In the genomic region with DNA sequence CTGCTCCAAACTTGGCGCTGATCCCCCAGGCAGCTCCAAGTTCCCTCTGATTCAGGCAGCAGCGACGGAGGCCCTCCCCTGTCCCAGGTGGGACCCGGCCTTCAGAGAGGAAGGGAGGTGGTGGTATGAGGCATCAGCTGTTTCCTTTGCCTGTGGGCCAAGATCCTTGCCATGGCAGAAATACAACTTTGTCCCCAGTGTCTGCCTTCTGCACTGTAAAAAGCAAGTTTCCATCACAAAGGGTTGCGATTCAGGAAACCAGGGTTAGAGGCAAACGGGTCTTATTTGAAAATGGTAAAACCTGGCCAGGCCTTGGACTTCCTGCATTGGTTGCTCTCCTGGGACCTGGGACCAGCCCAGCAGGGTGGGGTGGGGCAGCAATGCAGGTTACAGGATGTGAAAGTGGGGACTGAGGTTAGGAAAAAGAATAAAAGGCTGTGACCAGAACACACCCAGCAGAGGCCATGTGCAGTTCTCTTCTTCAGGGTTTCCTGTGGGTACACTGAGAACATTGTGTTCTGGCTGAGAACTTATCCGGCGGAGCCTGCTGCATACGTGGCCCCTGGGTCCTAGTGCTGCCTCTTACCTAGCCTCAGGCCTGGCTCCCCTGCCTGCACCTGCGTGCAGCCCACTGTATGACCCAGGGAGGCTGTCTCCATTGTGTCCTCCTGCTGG, we compare ENCODE assay signal across 8 cellular contexts. TPM values are rescaled to one million over a fixed set of nuclear protein-coding genes. Genes with fewer than 3 reads are reported as not detected.
DNase-seq lines count a peak whose midpoint lies in the region; ATAC-seq lines count a peak whose summit lies in the region.

No MANE protein-coding gene starts in this region.

- peaks cover 71% of the 10 kb centered on the region for H3K4me1 Mint-ChIP-seq in activated naive CD8-positive, alpha-beta T cell treated with anti-CD3 and anti-CD28 coated beads, Interleukin-2, amount 10 ng/mL, durations not matched to agents 7 days and 5 days

- peak overlapping the region; percentile 32 for H3K9ac ChIP-seq in rectal smooth muscle tissue (ENCODE audit: low read length)

- ATAC-seq in HG03060 (IDR thresholded peaks at IDR 0.05; ENCODE audit: low read depth, unreplicated experiment) (peak; percentile 87), left cardiac atrium (peak; percentile 82 to 88)
- peak; percentile 87 for ATAC-seq in activated naive CD8-positive, alpha-beta T cell treated with anti-CD3 and anti-CD28 coated beads, Interleukin-2, amount 10 ng/mL, durations not matched to agents 7 days and 5 days (ENCODE audit: low read depth)

- H3K27me3 Mint-ChIP-seq in activated naive CD8-positive, alpha-beta T cell treated with anti-CD3 and anti-CD28 coated beads, Interleukin-2, amount 10 ng/mL, durations not matched to agents 7 days and 5 days, result no peaks in the 10 kb centered on the region

- intact Hi-C loops in left cardiac atrium (cut with DNase I), result no loop called here

- peak overlapping the region; percentile 92 for H3K27ac ChIP-seq in rectal smooth muscle tissue (ENCODE audit: low read depth, low read length)

- peak overlapping the region; percentile 86 for H3K4me3 Mint-ChIP-seq in activated naive CD8-positive, alpha-beta T cell treated with anti-CD3 and anti-CD28 coated beads, Interleukin-2, amount 10 ng/mL, durations not matched to agents 7 days and 5 days

- H3K4me3 ChIP-seq in rectal smooth muscle tissue (ENCODE audit: low read length), result peak overlapping the region; percentile 53

- H3K36me3 ChIP-seq in rectal smooth muscle tissue (ENCODE audit: control insufficient read depth, insufficient read depth, low read length), result no peaks in the 10 kb centered on the region

- no peaks in the 10 kb centered on the region for H3K9me3 Mint-ChIP-seq in activated naive CD8-positive, alpha-beta T cell treated with anti-CD3 and anti-CD28 coated beads, Interleukin-2, amount 10 ng/mL, durations not matched to agents 7 days and 5 days

- DNase-seq in NCI-H526 (lab: John Stamatoyannopoulos, UW) (peak; percentile 15 to 71), NCI-H526 treated with DMSO at 0.1 percent for 48 hours (lab: John Stamatoyannopoulos, UW) (no peak), RPMI8226 (peak; percentile 87), left cardiac atrium (peak; percentile 90), COR-L47 (lab: John Stamatoyannopoulos, UW) (no peak)
- DNase-seq in activated naive CD8-positive, alpha-beta T cell treated with anti-CD3 and anti-CD28 coated beads, Interleukin-2, amount 10 ng/mL, durations not matched to agents 7 days and 5 days, result peak; percentile 77

- peaks cover 38% of the 10 kb centered on the region for H3K4me1 ChIP-seq in rectal smooth muscle tissue (ENCODE audit: control insufficient read depth, insufficient read depth, low read length)

- H3K27me3 ChIP-seq in rectal smooth muscle tissue (ENCODE audit: control insufficient read depth, insufficient read depth, low read length), result no peaks in the 10 kb centered on the region

- H3K27ac Mint-ChIP-seq in activated naive CD8-positive, alpha-beta T cell treated with anti-CD3 and anti-CD28 coated beads, Interleukin-2, amount 10 ng/mL, durations not matched to agents 7 days and 5 days, result peak overlapping the region; percentile 93

- H3K36me3 Mint-ChIP-seq in activated naive CD8-positive, alpha-beta T cell treated with anti-CD3 and anti-CD28 coated beads, Interleukin-2, amount 10 ng/mL, durations not matched to agents 7 days and 5 days, result no peaks in the 10 kb centered on the region

- POLR2A ChIA-PET in activated naive CD8-positive, alpha-beta T cell treated with anti-CD3 and anti-CD28 coated beads, Interleukin-2, amount 10 ng/mL, durations not matched to agents 7 days and 5 days (lab: Charles Lee), result interaction anchor here (0.5 to 13.6 kb wide), 31 partner anchors 9 to 163 kb away, joined by 3 to 256 read pairs (median 6); a partner anchor contains a TSS

RNA-seq across cellular contexts. Expression of a gene that starts 25.1 kb away (rescaled TPM):
- 100 to 1,000 TPM; 150 to 159 TPM for total RNA-seq in activated naive CD8-positive, alpha-beta T cell treated with anti-CD3 and anti-CD28 coated beads, Interleukin-2, amount 10 ng/mL, durations not matched to agents 7 days and 5 days
- total RNA-seq in left cardiac atrium, result 100 to 1,000 TPM in 1 of 2 donors, 10 to 100 TPM in 1; 88.8 to 112 TPM

RNA-seq across cellular contexts. Expression of a gene that starts 32.5 kb away (rescaled TPM):
- total RNA-seq in activated naive CD8-positive, alpha-beta T cell treated with anti-CD3 and anti-CD28 coated beads, Interleukin-2, amount 10 ng/mL, durations not matched to agents 7 days and 5 days, result 10 to 100 TPM; 28.5 to 34.4 TPM
- 10 to 100 TPM; 25.2 to 28.1 TPM for total RNA-seq in left cardiac atrium

RNA-seq across cellular contexts. Expression of a gene that starts 32.8 kb away (rescaled TPM):
- 10 to 100 TPM; 89.2 to 89.8 TPM for total RNA-seq in activated naive CD8-positive, alpha-beta T cell treated with anti-CD3 and anti-CD28 coated beads, Interleukin-2, amount 10 ng/mL, durations not matched to agents 7 days and 5 days
- 100 to 1,000 TPM; 155 to 168 TPM for total RNA-seq in left cardiac atrium

Comparison
In these comparisons a context has a peak if more than half of its experiments do, and no peak if none do; other contexts are left out.
1. DNase-seq: peak in NCI-H526 (2 of 2), RPMI8226 (single experiment), activated naive CD8-positive, alpha-beta T cell treated with anti-CD3 and anti-CD28 coated beads, Interleukin-2, amount 10 ng/mL, durations not matched to agents 7 days and 5 days (single experiment) and left cardiac atrium (single experiment); none in NCI-H526 treated with DMSO at 0.1 percent for 48 hours (single experiment) and COR-L47 (single experiment).
2. Peak in every context shown above with its lines, with median percentiles within 50 percentile points of each other: ATAC-seq.